Comparison of ENCODE assay signal across 27 cellular contexts in the genomic region with DNA sequence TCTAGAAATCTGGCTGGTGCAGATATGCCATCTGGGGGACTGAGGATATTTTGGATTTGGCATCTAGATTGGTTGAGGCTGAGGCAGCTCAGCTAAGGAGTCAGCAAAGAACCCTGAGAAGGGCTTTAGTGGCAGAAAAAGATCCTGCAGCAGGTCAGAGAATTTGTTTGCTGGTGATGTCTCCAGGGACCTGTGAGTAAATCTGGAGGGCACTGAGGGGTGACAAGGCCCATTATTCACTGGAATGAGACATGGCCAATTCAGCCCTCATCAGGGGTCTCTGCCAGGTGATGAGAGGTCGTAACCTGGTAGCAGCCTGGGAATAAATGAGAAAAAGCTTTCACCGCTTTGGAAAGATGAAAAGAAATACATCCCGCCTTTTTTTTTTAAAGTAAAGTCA.
"Had no signal": no experiment of that assay in that cellular context is flagged by ENCODE, and none has a peak within 500 bp of the region (broad histone marks: within the 10 kb centered on the region; RNA-seq: fewer than 3 reads in every experiment).

No MANE protein-coding gene starts in this region.

- H3K27ac ChIP-seq: hepatocyte, left lung, lower lobe of right lung, neural progenitor cell, ovary, right atrium auricular region, right lobe of liver, suprapubic skin, thoracic aorta, tibial artery, upper lobe of right lung had no signal

- H3K9ac ChIP-seq: neural progenitor cell had no signal

- H3K4me1 Mint-ChIP-seq: naive thymus-derived CD8-positive, alpha-beta T cell; nephron; stimulated activated memory B cell treated with anti-CD40 and anti-IgM and Interleukin-4, amounts not matched to agents 10 μg/mL and 1 μg/mL and 100 μg/mL, for 72 hours; stimulated activated naive CD8-positive, alpha-beta T cell treated with anti-CD3 and anti-CD28 coated beads, Interleukin-15, amount 100 ng/mL, for 72 hours had no signal

- H3K4me3 Mint-ChIP-seq: naive thymus-derived CD8-positive, alpha-beta T cell; nephron; neural progenitor cell; stimulated activated memory B cell treated with anti-CD40 and anti-IgM and Interleukin-4, amounts not matched to agents 10 μg/mL and 1 μg/mL and 100 μg/mL, for 72 hours; stimulated activated naive CD8-positive, alpha-beta T cell treated with anti-CD3 and anti-CD28 coated beads, Interleukin-15, amount 100 ng/mL, for 72 hours had no signal

- H3K36me3 ChIP-seq: left lung, lower lobe of right lung, neural progenitor cell, ovary, right atrium auricular region, right lobe of liver, suprapubic skin, thoracic aorta, tibial artery, upper lobe of right lung had no signal

- DNase-seq: islet precursor cell; left cardiac atrium; left lung; lower lobe of right lung; mammary epithelial cell; mesenchymal stem cell; naive thymus-derived CD8-positive, alpha-beta T cell; ovary; right lobe of liver; stimulated activated CD4-positive, alpha-beta T cell treated with anti-CD3 and anti-CD28 coated beads, Interleukin-1b, Interleukin-23, amount 100 ng/mL, for 48 hours; stimulated activated CD4-positive, alpha-beta T cell treated with anti-CD3 and anti-CD28 coated beads, Interleukin-2, amount 100 ng/mL, for 48 hours; stimulated activated CD4-positive, alpha-beta T cell treated with anti-CD3 and anti-CD28 coated beads, Interleukin-4, amount 100 ng/mL, for 4 hours; stimulated activated CD8-positive, alpha-beta memory T cell treated with anti-CD3 and anti-CD28 coated beads, Interleukin-4, amount 100 ng/mL, for 48 hours; stimulated activated naive CD4-positive, alpha-beta T cell treated with Interleukin-2 at 50 U/mL for 16 hours; stimulated activated naive CD8-positive, alpha-beta T cell treated with anti-CD3 and anti-CD28 coated beads, Interleukin-15, amount 100 ng/mL, for 72 hours; tibial artery; trophoblast cell; upper lobe of right lung had no signal

- H3K4me1 ChIP-seq: left lung, lower lobe of right lung, neural progenitor cell, right atrium auricular region, right lobe of liver, suprapubic skin, tibial artery, upper lobe of right lung had no signal

- H3K79me2 ChIP-seq: hepatocyte had no signal

- H3K27ac Mint-ChIP-seq: naive thymus-derived CD8-positive, alpha-beta T cell; nephron; neural progenitor cell; progenitor cell of endocrine pancreas; stimulated activated memory B cell treated with anti-CD40 and anti-IgM and Interleukin-4, amounts not matched to agents 10 μg/mL and 1 μg/mL and 100 μg/mL, for 72 hours; stimulated activated naive CD8-positive, alpha-beta T cell treated with anti-CD3 and anti-CD28 coated beads, Interleukin-15, amount 100 ng/mL, for 72 hours had no signal

- H3K4me3 ChIP-seq: hepatocyte, left lung, lower lobe of right lung, neural progenitor cell, ovary, right atrium auricular region, right lobe of liver, smooth muscle cell, suprapubic skin, thoracic aorta, tibial artery, upper lobe of right lung had no signal

- H3K4me2 ChIP-seq: hepatocyte, neural progenitor cell, smooth muscle cell had no signal

- H3K9me3 Mint-ChIP-seq: naive thymus-derived CD8-positive, alpha-beta T cell; nephron; neural progenitor cell; stimulated activated memory B cell treated with anti-CD40 and anti-IgM and Interleukin-4, amounts not matched to agents 10 μg/mL and 1 μg/mL and 100 μg/mL, for 72 hours; stimulated activated naive CD8-positive, alpha-beta T cell treated with anti-CD3 and anti-CD28 coated beads, Interleukin-15, amount 100 ng/mL, for 72 hours had no signal

- H2AFZ ChIP-seq: hepatocyte, neural progenitor cell had no signal

- H3K36me3 Mint-ChIP-seq: naive thymus-derived CD8-positive, alpha-beta T cell; neural progenitor cell; stimulated activated memory B cell treated with anti-CD40 and anti-IgM and Interleukin-4, amounts not matched to agents 10 μg/mL and 1 μg/mL and 100 μg/mL, for 72 hours had no signal

- H3K27me3 ChIP-seq: hepatocyte, left lung, neural progenitor cell, ovary, right atrium auricular region, right lobe of liver, suprapubic skin, tibial artery had no signal

- H3K9me3 ChIP-seq: left lung, lower lobe of right lung, ovary, right atrium auricular region, right lobe of liver, suprapubic skin, thoracic aorta, tibial artery, upper lobe of right lung had no signal

- H3K27me3 Mint-ChIP-seq: progenitor cell of endocrine pancreas had no signal

- ATAC-seq: left cardiac atrium; left lung; lower lobe of right lung; naive thymus-derived CD8-positive, alpha-beta T cell; right lobe of liver; stimulated activated memory B cell treated with anti-CD40 and anti-IgM and Interleukin-4, amounts not matched to agents 10 μg/mL and 1 μg/mL and 100 μg/mL, for 72 hours; stimulated activated naive CD8-positive, alpha-beta T cell treated with anti-CD3 and anti-CD28 coated beads, Interleukin-15, amount 100 ng/mL, for 72 hours; upper lobe of right lung had no signal
